25 cellular contexts compared by ENCODE assay signal in genomic region chr5:122267195-122267594, GRCh38. TPM values are rescaled to one million over a fixed set of nuclear protein-coding genes. Genes with fewer than 3 reads are reported as not detected.
DNase-seq lines count a peak whose midpoint lies in the region; ATAC-seq, FAIRE-seq and TF ChIP-seq lines count a peak whose summit lies in the region.
"Had no signal": no experiment of that assay in that cellular context is flagged by ENCODE, and none has a peak within 500 bp of the region (broad histone marks: within the 10 kb centered on the region; RNA-seq: fewer than 3 reads in every experiment).

No MANE protein-coding gene starts in this region.

- DNase-seq in Ammon's horn (ENCODE audit: low spot score) = peak; percentile 40
- peak; percentile 1 for DNase-seq in NCI-H146 treated with DMSO at 0.1 percent for 48 hours (lab: John Stamatoyannopoulos, UW; ENCODE audit: unreplicated experiment)
- DNase-seq in GM12878 (ENCODE audit: low read depth, low spot score) = no peak
- peak; percentile 68 for DNase-seq in islet precursor cell
- DNase-seq in MCF 10A (ENCODE audit: unreplicated experiment) = no peak
- no peak for DNase-seq in A172 (ENCODE audit: low spot score)
- DNase-seq in HPDE6-E6E7 (ENCODE audit: extremely low spot score) = no peak
- DNase-seq: 8988T; AML-193; Calu3; CD8-positive, alpha-beta memory T cell; GF-D8; H9; HFFc6; NCI-H187; NCI-H510A; NCI-H774; NK-92 treated with Interleukin-12 subunit alpha and Interleukin-12 subunit beta, amount 100 ng/mL, for 24 hours; SJCRH30; T-cell had no signal

- H3K27ac ChIP-seq in GM12878 (ENCODE audit: control insufficient read depth, insufficient read depth) = no peak overlapping the region
- H3K27ac ChIP-seq: C4-2B, KMS-11, SJCRH30 had no signal

- peak overlapping the region; percentile 23; the same call in 1 of the 2 replicates for H2AFZ ChIP-seq in GM12878 (ENCODE audit: control insufficient read depth, low read depth, low read length)

- H3K9me3 ChIP-seq in GM12878 (replicated peaks; ENCODE audit: control insufficient read depth, insufficient read depth, low read length) = no peaks in the 10 kb centered on the region; the same call in 2 of the 3 replicates
- H3K9me3 ChIP-seq: SJCRH30 had no signal

- H3K27ac Mint-ChIP-seq in MCF 10A (ENCODE audit: low read depth, unreplicated experiment) = no peak overlapping the region
- H3K27ac Mint-ChIP-seq: CD8-positive, alpha-beta memory T cell; HFFc6; T-cell had no signal

- intact Hi-C loops in GM12878 (cut with micrococcal nuclease; ENCODE audit: unreplicated experiment) (no loop called here), MCF 10A (cut with micrococcal nuclease) (no loop called here)

- H3K4me3 ChIP-seq in GM12878 = no peak overlapping the region
- H3K4me3 ChIP-seq: SJCRH30 had no signal

- BruUV-seq in GM12878 (replicated peaks; lab: Mats Ljungman, UMichigan) (no TSS peak), MCF 10A (replicated peaks; lab: Mats Ljungman, UMichigan) (no TSS peak)

- H3K4me3 Mint-ChIP-seq in MCF 10A (ENCODE audit: unreplicated experiment) = no peak overlapping the region
- H3K4me3 Mint-ChIP-seq: CD8-positive, alpha-beta memory T cell; H9; HFFc6; T-cell had no signal

- H3K36me3 Mint-ChIP-seq in MCF 10A (ENCODE audit: insufficient read depth, unreplicated experiment) = no peaks in the 10 kb centered on the region
- H3K36me3 Mint-ChIP-seq: CD8-positive, alpha-beta memory T cell; T-cell had no signal

- H4K20me1 ChIP-seq in GM12878 (ENCODE audit: control insufficient read depth, insufficient read depth) = no peaks in the 10 kb centered on the region

- no peak for TF ChIP-seq EP300 in GM12878 (IDR thresholded peaks at IDR 0.05; ENCODE audit: borderline replicate concordance in 1 of 2, control insufficient read depth in 1 of 2, low read depth in 2 of 2, low read length in 2 of 2)

- no peaks in the 10 kb centered on the region for H3K9me3 Mint-ChIP-seq in MCF 10A (ENCODE audit: unreplicated experiment)
- H3K9me3 Mint-ChIP-seq: HFFc6 had no signal

- H3K4me1 Mint-ChIP-seq in MCF 10A (ENCODE audit: insufficient read depth, unreplicated experiment) = peaks cover 6% of the 10 kb centered on the region
- H3K4me1 Mint-ChIP-seq: CD8-positive, alpha-beta memory T cell; T-cell had no signal

- no peaks in the 10 kb centered on the region for H3K27me3 ChIP-seq in GM12878 (replicated peaks in 1 of 2; ENCODE audit: control insufficient read depth in 2 of 2, insufficient read depth in 2 of 2, low read length in 1 of 2)
- H3K27me3 ChIP-seq: SJCRH30 had no signal

- ATAC-seq in GM12878 (no peak), HG03439 (IDR thresholded peaks at IDR 0.05; ENCODE audit: unreplicated experiment) (no peak)
- ATAC-seq: Panc1, T-cell had no signal

- no peak overlapping the region for H3K4me2 ChIP-seq in GM12878 (ENCODE audit: control insufficient read depth, insufficient read depth)
- H3K4me2 ChIP-seq: KMS-11 had no signal

- TF ChIP-seq CTCF in GM12878 (IDR thresholded peaks at IDR 0.05 in 2 of 3, conservative IDR thresholded peaks at IDR 0.05 in 1 of 3; ENCODE audit: control insufficient read depth in 2 of 3, extremely low read depth in 1 of 3, insufficient read depth in 1 of 3, low read depth in 3 of 3, low read length in 3 of 3) (no peak), MCF 10A (IDR thresholded peaks at IDR 0.05; ENCODE audit: unreplicated experiment) (no peak)

- POLR2A ChIA-PET in GM12878 (lab: Charles Lee) = no interaction called here
- POLR2A ChIA-PET in MCF 10A (lab: Yijun Ruan, JAX) = no interaction called here

- RAD21 ChIA-PET in GM12878 (lab: Charles Lee; ENCODE audit: unreplicated experiment) = no interaction called here

- no peak for FAIRE-seq in GM12878 (lab: Jason Lieb, UNC)
- FAIRE-seq: GM19239 had no signal

- no peaks in the 10 kb centered on the region for H3K36me3 ChIP-seq in GM12878 (ENCODE audit: control insufficient read depth in 2 of 2, insufficient read depth in 2 of 2, low read length in 1 of 2)
- H3K36me3 ChIP-seq: SJCRH30 had no signal

- H3K4me1 ChIP-seq in GM12878 (ENCODE audit: control insufficient read depth, insufficient read depth, low read length) = no peaks in the 10 kb centered on the region
- H3K4me1 ChIP-seq: SJCRH30 had no signal

- no peak for TF ChIP-seq RAD21 in GM12878 (IDR thresholded peaks at IDR 0.05; ENCODE audit: insufficient read depth, low read depth, low read length)

- in situ Hi-C loops in GM12878 (cut with MboI) = no loop called here

- CTCF ChIA-PET in GM12878 (lab: Yijun Ruan, JAX) = no interaction called here
- CTCF ChIA-PET in MCF 10A (lab: Yijun Ruan, JAX) = interaction anchor here (0.9 to 1.4 kb wide), 2 partner anchors 72 to 181 kb away, joined by 3 to 5 read pairs; no protein-coding TSS in a partner anchor

- no peaks in the 10 kb centered on the region for H3K27me3 Mint-ChIP-seq in MCF 10A (ENCODE audit: insufficient read depth, unreplicated experiment)

- no peak for TF ChIP-seq POLR2A in GM12878 (IDR thresholded peaks at IDR 0.05; ENCODE audit: low read depth, low read length)

- H3K79me2 ChIP-seq in GM12878 (ENCODE audit: control insufficient read depth, insufficient read depth, low read length) = no peaks in the 10 kb centered on the region

- no peak overlapping the region for H3K9ac ChIP-seq in GM12878 (ENCODE audit: control insufficient read depth, insufficient read depth, low read length)
- H3K9ac ChIP-seq: KMS-11 had no signal

- WGBS in GM12878 (ENCODE audit: insufficient coverage, insufficient replicate concordance, low lambda C conversion rate, missing lambda C conversion rate) = 26% methylated on average over 6 of the region's 6 CpGs

- SMC1A ChIA-PET in GM12878 (lab: Charles Lee; ENCODE audit: uncharacterized antibody, unreplicated experiment) = interaction anchor here (1.4 to 2.3 kb wide), 2 partner anchors 9 to 25 kb away, joined by 3 to 7 read pairs; no protein-coding TSS in a partner anchor

TF ChIP-seq in GM12878, 131 proteins besides CTCF, POLR2A, EP300 and RAD21 (continues in another document):
- TF ChIP-seq POLR2AphosphoS2 (IDR thresholded peaks at IDR 0.05; ENCODE audit: low read depth, low read length) = no peak
- TF ChIP-seq ZNF384 (IDR thresholded peaks at IDR 0.05; ENCODE audit: borderline replicate concordance, low read depth, low read length) = no peak
- no peak for TF ChIP-seq PKNOX1 (IDR thresholded peaks at IDR 0.05)
- no peak for TF ChIP-seq NFIC (IDR thresholded peaks at IDR 0.05; ENCODE audit: low read depth, low read length)
- TF ChIP-seq SUZ12 (IDR thresholded peaks at IDR 0.05; ENCODE audit: unreplicated experiment) = no peak
- no peak for TF ChIP-seq HDGF (IDR thresholded peaks at IDR 0.05)
- no peak for TF ChIP-seq ZBED1 (IDR thresholded peaks at IDR 0.05; ENCODE audit: borderline replicate concordance)
- TF ChIP-seq TCF3 (IDR thresholded peaks at IDR 0.05; ENCODE audit: borderline replicate concordance, insufficient read depth, low read depth, low read length) = no peak

RNA-seq across cellular contexts. Expression of gene SNCAIP, which starts 44.8 kb away (rescaled TPM):
- 2.2 and 2.6 TPM in 2 replicates for total RNA-seq in GM12878 (2013; cell fraction: nucleolus; rRNA removed)
- total RNA-seq in GM12878 (2014; rRNA removed) = 0.05 and 0.62 TPM in 2 replicates
- 0.09 and 0.22 TPM in 2 replicates for total RNA-seq in GM12878 (2014; rRNA removed; fragmentation: Illumina TruSeq; extraction: Trizol)
- 0.27 and 0.31 TPM in 2 replicates for total RNA-seq in GM12878 (2021)
- 0.52 TPM for polyA plus RNA-seq in GM12878 (2011; ENCODE audit: low read depth)
- polyA plus RNA-seq in GM12878 (2011; rRNA removed) = 0.12 and 0.16 TPM in 2 replicates
- polyA plus RNA-seq in GM12878 (2011; cell fraction: cytosol; rRNA removed) = 0.07 and 0.12 TPM in 2 replicates
- 0.45 and 0.48 TPM in 2 replicates for polyA plus RNA-seq in GM12878 (2011; cell fraction: nucleus; rRNA removed)
- 0.58 and 0.62 TPM in 2 replicates for polyA plus RNA-seq in GM12878 (2012)
- polyA plus RNA-seq in GM12878 (2014; fragmentation: Illumina TruSeq; extraction: Trizol) = 0.06 and 0.16 TPM in 2 replicates
- polyA plus RNA-seq in GM12878 (2014; fragmentation: Nextera tagmentation; extraction: Ambion mirVana) = under 1 TPM in 1 of 2 experiments, not detected in 1; 0.03 TPM
- 0.14 and 0.27 TPM in 2 replicates for polyA plus RNA-seq in GM12878 (2014; rRNA removed)
- under 1 TPM; 0.15 to 0.25 TPM for polyA plus RNA-seq in GM12878 (2016; fragmentation: Nextera tagmentation; extraction: Ambion mirVana)
- 0.15 TPM in 1 of 2 replicates, not detected in the other for polyA minus RNA-seq in GM12878 (2011; rRNA and poly(A)+ RNA removed)
- polyA minus RNA-seq in GM12878 (2011; cell fraction: cytosol; rRNA and poly(A)+ RNA removed) = not detected in 2 replicates
- 0.19 and 0.36 TPM in 2 replicates for polyA minus RNA-seq in GM12878 (2011; cell fraction: nucleus; rRNA and poly(A)+ RNA removed)
- total RNA-seq in MCF 10A (2022) = 0.12 and 0.21 TPM in 2 replicates
- total RNA-seq in A172 (2014; rRNA removed; shearing (Covaris generic)) = 3.2 and 4.7 TPM in 2 replicates
- total RNA-seq: Calu3; CD8-positive, alpha-beta memory T cell; T-cell had no signal
- polyA plus RNA-seq: CD8-positive, alpha-beta memory T cell had no signal

Comparison
In these comparisons a context has a peak if more than half of its experiments do, and no peak if none do; other contexts are left out.
1. DNase-seq: peak in Ammon's horn (single experiment), NCI-H146 treated with DMSO at 0.1 percent for 48 hours (single experiment) and islet precursor cell (single experiment); none in GM12878 (single experiment), MCF 10A (single experiment), A172 (single experiment) and HPDE6-E6E7 (single experiment).